In genomic region chr19:46634656-46635218, GRCh38 we compare ENCODE assay signal across 1 cellular context.
TF ChIP-seq lines count a peak whose summit lies in the region.

No MANE protein-coding gene starts in this region.

TF ChIP-seq in H1, 55 proteins besides CTCF, POLR2A, EP300 and RAD21:
- TF ChIP-seq PHF8 (conservative IDR thresholded peaks at IDR 0.05; ENCODE audit: low read depth, low read length): 0 out of 2 replicates have a peak, but pooled peaks have one; percentile 33
- TF ChIP-seq SAP30 (IDR thresholded peaks at IDR 0.05; ENCODE audit: insufficient read depth, insufficient replicate concordance, low read length): no peak
- TF ChIP-seq KDM4A (IDR thresholded peaks at IDR 0.05; ENCODE audit: low read depth, low read length, severe bottlenecking): peak; percentile 48
- 0 out of 2 replicates have a peak, but pooled peaks have one; percentile 11 for TF ChIP-seq YY1 (IDR thresholded peaks at IDR 0.05; ENCODE audit: low read depth, low read length)
